31 cellular contexts compared by ENCODE assay signal in genomic region chr14:97584528-97584927, GRCh38.
A peak's percentile ranks its signal among the peaks of the same experiment; 100 is the strongest.
DNase-seq lines count a peak whose midpoint lies in the region; ATAC-seq, FAIRE-seq and TF ChIP-seq lines count a peak whose summit lies in the region.
"Had no signal": no experiment of that assay in that cellular context is flagged by ENCODE, and none has a peak within 500 bp of the region (broad histone marks: within the 10 kb centered on the region; RNA-seq: fewer than 3 reads in every experiment).

No MANE protein-coding gene starts in this region.

- TF ChIP-seq CTCF in GM13977 (IDR thresholded peaks at IDR 0.05; ENCODE audit: extremely low read depth, insufficient read depth, missing control alignments) (peak; percentile 6), WTC11 (IDR thresholded peaks at IDR 0.05) (no peak), keratinocyte (optimal IDR thresholded peaks at IDR 0.05 in 1 of 3, IDR thresholded peaks at IDR 0.05 in 1 of 3, conservative IDR thresholded peaks at IDR 0.05 in 1 of 3; ENCODE audit: extremely low read depth in 1 of 3, insufficient read depth in 2 of 3, low read length in 3 of 3) (peak; percentile 21 to 58 (median 48))

- CTCF ChIA-PET in WTC11 (lab: Charles Lee) = no interaction called here

- H3K9me3 Mint-ChIP-seq in WTC11 = no peaks in the 10 kb centered on the region
- H3K9me3 Mint-ChIP-seq: activated T-helper 17 cell treated with anti-CD3 and anti-CD28 coated beads, Interleukin-2, amount 50 U/mL, for 72 hours; CD8-positive, alpha-beta T cell; immature natural killer cell; mesothelial cell of epicardium had no signal

- no peaks in the 10 kb centered on the region for H3K36me3 Mint-ChIP-seq in WTC11
- H3K36me3 Mint-ChIP-seq: CD8-positive, alpha-beta T cell; IgD-negative memory B cell; mesothelial cell of epicardium had no signal

- H3K4me1 ChIP-seq in keratinocyte (ENCODE audit: control insufficient read depth, extremely low read depth, insufficient read depth, low read length) = no peaks in the 10 kb centered on the region
- H3K4me1 ChIP-seq: HAP-1, heart left ventricle, left lung had no signal

- no peaks in the 10 kb centered on the region for H3K27me3 Mint-ChIP-seq in WTC11 (ENCODE audit: low read depth)
- H3K27me3 Mint-ChIP-seq: activated naive CD8-positive, alpha-beta T cell; activated T-helper 17 cell treated with anti-CD3 and anti-CD28 coated beads, Interleukin-2, amount 50 U/mL, for 72 hours; IgD-negative memory B cell; naive thymus-derived CD4-positive, alpha-beta T cell had no signal

- H3K4me3 Mint-ChIP-seq in WTC11 = no peak overlapping the region
- H3K4me3 Mint-ChIP-seq: activated naive CD8-positive, alpha-beta T cell; activated T-helper 17 cell treated with anti-CD3 and anti-CD28 coated beads, Interleukin-2, amount 50 U/mL, for 72 hours; CD8-positive, alpha-beta T cell; IgD-negative memory B cell; mesothelial cell of epicardium; naive thymus-derived CD4-positive, alpha-beta T cell had no signal

- no peak overlapping the region for H3K27ac ChIP-seq in keratinocyte (ENCODE audit: control insufficient read depth, insufficient read depth, low read length)
- H3K27ac ChIP-seq: dorsolateral prefrontal cortex, heart left ventricle, left lung, VCaP had no signal

- no peaks in the 10 kb centered on the region for H3K36me3 ChIP-seq in keratinocyte (ENCODE audit: control insufficient read depth in 2 of 2, extremely low read depth in 1 of 2, insufficient read depth in 2 of 2, low read length in 2 of 2)
- H3K36me3 ChIP-seq: HAP-1, heart left ventricle, left lung had no signal

- POLR2A ChIA-PET in WTC11 (lab: Charles Lee) = no interaction called here

- H3K79me2 ChIP-seq in keratinocyte (ENCODE audit: control insufficient read depth, insufficient read depth, low read length) = no peaks in the 10 kb centered on the region

- DNase-seq in NCI-H82 (lab: John Stamatoyannopoulos, UW) (peak; percentile 8), NCI-H82 treated with DMSO at 0.1 percent for 48 hours (lab: John Stamatoyannopoulos, UW; ENCODE audit: unreplicated experiment) (no peak), GM13977 (ENCODE audit: low spot score) (no peak), WTC11 (ENCODE audit: low spot score) (peak; percentile 18), keratinocyte (ENCODE audit: low read depth, low spot score) (no peak), NCI-H187 treated with DMSO at 0.1 percent for 48 hours (lab: John Stamatoyannopoulos, UW) (no peak), G401 (ENCODE audit: low spot score) (no peak), NCI-H1092 (lab: John Stamatoyannopoulos, UW) (no peak)
- DNase-seq: 8988T; activated CD4-positive, alpha-beta T cell treated with anti-CD3 and anti-CD28 coated beads, Interleukin-2, amount 50 U/mL, for 4 hours; activated CD8-positive, alpha-beta memory T cell treated with anti-CD3 and anti-CD28 coated beads, Interleukin-2, amount 50 U/mL, for 48 hours; CD8-positive, alpha-beta T cell; DMS 273 treated with DMSO at 0.1 percent for 48 hours; dorsolateral prefrontal cortex; heart left ventricle; immature natural killer cell; left lung; naive thymus-derived CD4-positive, alpha-beta T cell; NCI-H1436 treated with DMSO at 0.1 percent for 48 hours; NCI-H2171 treated with DMSO at 0.1 percent for 48 hours; retina; RPMI8226; SK-N-SH; small intestine; stimulated activated CD4-positive, alpha-beta T cell treated with anti-CD3 and anti-CD28 coated beads, Interleukin-1b, Interleukin-23, amount 100 ng/mL, for 48 hours had no signal

- dilution Hi-C loops in keratinocyte (cut with MboI; ENCODE audit: extremely low pct_ligation_motif_present, low sequenced_read_pairs) = no loop called here

- H4K20me1 ChIP-seq in keratinocyte (ENCODE audit: control insufficient read depth, extremely low read depth, insufficient read depth, low read length) = no peaks in the 10 kb centered on the region

- FAIRE-seq in keratinocyte (lab: Jason Lieb, UNC) = no peak
- FAIRE-seq: small intestine had no signal

- H3K4me2 ChIP-seq in keratinocyte (ENCODE audit: control insufficient read depth, extremely low read depth, insufficient read depth, low read depth, low read length) = no peak overlapping the region
- H3K4me2 ChIP-seq: SK-N-SH had no signal

- in situ Hi-C loops in GM13977 (cut with MboI; ENCODE audit: low pct_unique_long_range_greater_than_20kb, low sequenced_read_pairs, unreplicated experiment) (no loop called here), G401 (cut with HindIII; ENCODE audit: low sequenced_read_pairs) (no loop called here)

- H3K9ac ChIP-seq in keratinocyte (ENCODE audit: control insufficient read depth, extremely low read depth, insufficient read depth, low read length) = no peak overlapping the region
- H3K9ac ChIP-seq: SK-N-SH had no signal

- no peak overlapping the region for H2AFZ ChIP-seq in keratinocyte (ENCODE audit: control insufficient read depth, low read length)

- peaks cover 4% of the 10 kb centered on the region for H3K4me1 Mint-ChIP-seq in WTC11
- H3K4me1 Mint-ChIP-seq: IgD-negative memory B cell, mesothelial cell of epicardium had no signal

- H3K27ac Mint-ChIP-seq in WTC11 = no peak overlapping the region
- H3K27ac Mint-ChIP-seq: activated naive CD8-positive, alpha-beta T cell; activated T-helper 17 cell treated with anti-CD3 and anti-CD28 coated beads, Interleukin-2, amount 50 U/mL, for 72 hours; CD8-positive, alpha-beta T cell; IgD-negative memory B cell; mesothelial cell of epicardium had no signal

- ATAC-seq in WTC11 = peak; percentile 80
- ATAC-seq: activated T-helper 17 cell treated with anti-CD3 and anti-CD28 coated beads, Interleukin-2, amount 50 U/mL, for 72 hours; CD8-positive, alpha-beta T cell; heart left ventricle; left lung; naive thymus-derived CD4-positive, alpha-beta T cell had no signal

- no peaks in the 10 kb centered on the region for H3K9me1 ChIP-seq in keratinocyte (ENCODE audit: control insufficient read depth, extremely low read depth, insufficient read depth, low read length)

- H3K9me3 ChIP-seq in keratinocyte (ENCODE audit: control insufficient read depth, low read depth, low read length) = no peaks in the 10 kb centered on the region
- H3K9me3 ChIP-seq: HAP-1, heart left ventricle, left lung, SK-N-SH had no signal

- no peak overlapping the region for H3K4me3 ChIP-seq in keratinocyte (ENCODE audit: control insufficient read depth in 2 of 3, extremely low read depth in 1 of 3, insufficient read depth in 2 of 3, low read depth in 1 of 3, low read length in 3 of 3)
- H3K4me3 ChIP-seq: dorsolateral prefrontal cortex, HAP-1, heart left ventricle, left lung had no signal

- H3K27me3 ChIP-seq in keratinocyte (ENCODE audit: control insufficient read depth, extremely low read depth, insufficient read depth, low read length) = no peaks in the 10 kb centered on the region
- H3K27me3 ChIP-seq: heart left ventricle, left lung had no signal

TF ChIP-seq in WTC11, 78 proteins besides CTCF, POLR2A, EP300 and RAD21 (continues in another document):
- TF ChIP-seq NFYB (CRISPR knock-in tag; conservative IDR thresholded peaks at IDR 0.05; ENCODE audit: low read depth) = no peak
- TF ChIP-seq NR3C1 (CRISPR knock-in tag; conservative IDR thresholded peaks at IDR 0.05; ENCODE audit: low read depth) = no peak
- TF ChIP-seq ZNF263 (CRISPR knock-in tag; IDR thresholded peaks at IDR 0.05; ENCODE audit: low read depth) = no peak
- TF ChIP-seq, protein P1, sequence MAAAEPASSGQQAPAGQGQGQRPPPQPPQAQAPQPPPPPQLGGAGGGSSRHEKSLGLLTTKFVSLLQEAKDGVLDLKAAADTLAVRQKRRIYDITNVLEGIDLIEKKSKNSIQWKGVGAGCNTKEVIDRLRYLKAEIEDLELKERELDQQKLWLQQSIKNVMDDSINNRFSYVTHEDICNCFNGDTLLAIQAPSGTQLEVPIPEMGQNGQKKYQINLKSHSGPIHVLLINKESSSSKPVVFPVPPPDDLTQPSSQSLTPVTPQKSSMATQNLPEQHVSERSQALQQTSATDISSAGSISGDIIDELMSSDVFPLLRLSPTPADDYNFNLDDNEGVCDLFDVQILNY (CRISPR knock-in tag; IDR thresholded peaks at IDR 0.05) = no peak
- TF ChIP-seq ELF4 (CRISPR knock-in tag; IDR thresholded peaks at IDR 0.05; ENCODE audit: low read depth) = no peak
- TF ChIP-seq, protein P2, sequence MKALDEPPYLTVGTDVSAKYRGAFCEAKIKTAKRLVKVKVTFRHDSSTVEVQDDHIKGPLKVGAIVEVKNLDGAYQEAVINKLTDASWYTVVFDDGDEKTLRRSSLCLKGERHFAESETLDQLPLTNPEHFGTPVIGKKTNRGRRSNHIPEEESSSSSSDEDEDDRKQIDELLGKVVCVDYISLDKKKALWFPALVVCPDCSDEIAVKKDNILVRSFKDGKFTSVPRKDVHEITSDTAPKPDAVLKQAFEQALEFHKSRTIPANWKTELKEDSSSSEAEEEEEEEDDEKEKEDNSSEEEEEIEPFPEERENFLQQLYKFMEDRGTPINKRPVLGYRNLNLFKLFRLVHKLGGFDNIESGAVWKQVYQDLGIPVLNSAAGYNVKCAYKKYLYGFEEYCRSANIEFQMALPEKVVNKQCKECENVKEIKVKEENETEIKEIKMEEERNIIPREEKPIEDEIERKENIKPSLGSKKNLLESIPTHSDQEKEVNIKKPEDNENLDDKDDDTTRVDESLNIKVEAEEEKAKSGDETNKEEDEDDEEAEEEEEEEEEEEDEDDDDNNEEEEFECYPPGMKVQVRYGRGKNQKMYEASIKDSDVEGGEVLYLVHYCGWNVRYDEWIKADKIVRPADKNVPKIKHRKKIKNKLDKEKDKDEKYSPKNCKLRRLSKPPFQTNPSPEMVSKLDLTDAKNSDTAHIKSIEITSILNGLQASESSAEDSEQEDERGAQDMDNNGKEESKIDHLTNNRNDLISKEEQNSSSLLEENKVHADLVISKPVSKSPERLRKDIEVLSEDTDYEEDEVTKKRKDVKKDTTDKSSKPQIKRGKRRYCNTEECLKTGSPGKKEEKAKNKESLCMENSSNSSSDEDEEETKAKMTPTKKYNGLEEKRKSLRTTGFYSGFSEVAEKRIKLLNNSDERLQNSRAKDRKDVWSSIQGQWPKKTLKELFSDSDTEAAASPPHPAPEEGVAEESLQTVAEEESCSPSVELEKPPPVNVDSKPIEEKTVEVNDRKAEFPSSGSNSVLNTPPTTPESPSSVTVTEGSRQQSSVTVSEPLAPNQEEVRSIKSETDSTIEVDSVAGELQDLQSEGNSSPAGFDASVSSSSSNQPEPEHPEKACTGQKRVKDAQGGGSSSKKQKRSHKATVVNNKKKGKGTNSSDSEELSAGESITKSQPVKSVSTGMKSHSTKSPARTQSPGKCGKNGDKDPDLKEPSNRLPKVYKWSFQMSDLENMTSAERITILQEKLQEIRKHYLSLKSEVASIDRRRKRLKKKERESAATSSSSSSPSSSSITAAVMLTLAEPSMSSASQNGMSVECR (CRISPR knock-in tag; IDR thresholded peaks at IDR 0.05; ENCODE audit: borderline replicate concordance) = no peak
- TF ChIP-seq, protein P3, sequence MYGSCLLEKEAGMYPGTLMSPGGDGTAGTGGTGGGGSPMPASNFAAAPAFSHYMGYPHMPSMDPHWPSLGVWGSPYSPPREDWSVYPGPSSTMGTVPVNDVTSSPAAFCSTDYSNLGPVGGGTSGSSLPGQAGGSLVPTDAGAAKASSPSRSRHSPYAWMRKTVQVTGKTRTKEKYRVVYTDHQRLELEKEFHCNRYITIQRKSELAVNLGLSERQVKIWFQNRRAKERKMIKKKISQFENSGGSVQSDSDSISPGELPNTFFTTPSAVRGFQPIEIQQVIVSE (CRISPR knock-in tag; IDR thresholded peaks at IDR 0.05; ENCODE audit: borderline replicate concordance) = no peak

Comparison
In these comparisons a context has a peak if more than half of its experiments do, and no peak if none do; other contexts are left out.
1. DNase-seq: peak in NCI-H82 (single experiment) and WTC11 (single experiment); none in NCI-H82 treated with DMSO at 0.1 percent for 48 hours (single experiment), GM13977 (single experiment), keratinocyte (single experiment), NCI-H187 treated with DMSO at 0.1 percent for 48 hours (single experiment), G401 (single experiment) and NCI-H1092 (single experiment).